In the genomic region with DNA sequence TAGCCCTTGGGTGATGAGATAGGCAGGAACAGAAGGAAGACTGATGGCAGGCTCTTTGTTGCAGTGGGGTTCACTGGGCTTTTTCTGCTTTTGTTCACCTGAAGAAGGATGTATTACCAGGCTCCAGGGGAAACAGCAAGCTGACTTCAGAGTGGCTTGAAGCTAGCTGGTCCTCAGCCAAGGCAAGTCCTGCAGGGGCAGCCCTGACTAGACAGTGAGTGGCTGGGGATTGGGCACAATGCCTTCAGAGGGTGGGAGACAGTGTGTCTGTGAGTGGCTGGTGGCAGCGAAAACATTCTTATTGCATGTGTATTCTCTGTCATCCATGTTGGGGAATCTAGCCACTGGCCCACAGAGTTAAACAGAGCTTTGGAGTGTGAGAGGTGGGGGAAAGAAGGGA, we compare ENCODE assay signal across 11 cellular contexts. TPM values are rescaled to one million over a fixed set of nuclear protein-coding genes. Genes with fewer than 3 reads are reported as not detected.
DNase-seq lines count a peak whose midpoint lies in the region; ATAC-seq and TF ChIP-seq lines count a peak whose summit lies in the region.
"Had no signal": no experiment of that assay in that cellular context is flagged by ENCODE, and none has a peak within 500 bp of the region (broad histone marks: within the 10 kb centered on the region; RNA-seq: fewer than 3 reads in every experiment).

No MANE protein-coding gene starts in this region.

- CTCF ChIA-PET in activated CD8-positive, alpha-beta memory T cell treated with anti-CD3 and anti-CD28 coated beads, Interleukin-2, amount 10 ng/mL, durations not matched to agents 7 days and 5 days (lab: Charles Lee) = interaction anchor here (1.2 to 14.1 kb wide), 14 partner anchors 12 to 283 kb away, joined by 3 to 269 read pairs (median 8); a partner anchor contains a TSS
- CTCF ChIA-PET in RWPE1 (lab: Yijun Ruan, JAX) = interaction anchor here (0.8 to 3.5 kb wide), 4 partner anchors 13 to 167 kb away, joined by 3 to 10 read pairs (median 5); no protein-coding TSS in a partner anchor

- no peak for TF ChIP-seq EP300 in tibial nerve (IDR thresholded peaks at IDR 0.05)

- no peak overlapping the region for H3K4me3 Mint-ChIP-seq in activated CD8-positive, alpha-beta memory T cell treated with anti-CD3 and anti-CD28 coated beads, Interleukin-2, amount 10 ng/mL, durations not matched to agents 7 days and 5 days
- no peak overlapping the region for H3K4me3 Mint-ChIP-seq in glutamatergic neuron (ENCODE audit: unreplicated experiment)

- no peak for TF ChIP-seq CTCF in RWPE1 (conservative IDR thresholded peaks at IDR 0.05; ENCODE audit: low read depth)
- TF ChIP-seq CTCF in glutamatergic neuron (IDR thresholded peaks at IDR 0.05; ENCODE audit: partially characterized antibody, unreplicated experiment) = no peak
- no peak for TF ChIP-seq CTCF in testis (IDR thresholded peaks at IDR 0.05)
- TF ChIP-seq CTCF in tibial nerve (IDR thresholded peaks at IDR 0.05) = no peak

- intact Hi-C loops in testis (cut with DNase I; ENCODE audit: low total_unique reads) = loop anchor here (10.0 kb wide), 1 partner anchor 274 kb away; a partner anchor contains a TSS

- peaks cover 19% of the 10 kb centered on the region for H3K4me1 ChIP-seq in testis
- peaks cover 0 to 43% (median 23%) of the 10 kb centered on the region in 4 donors for H3K4me1 ChIP-seq in tibial nerve

- no peaks in the 10 kb centered on the region for H3K27me3 Mint-ChIP-seq in activated CD8-positive, alpha-beta memory T cell treated with anti-CD3 and anti-CD28 coated beads, Interleukin-2, amount 10 ng/mL, durations not matched to agents 7 days and 5 days
- H3K27me3 Mint-ChIP-seq in glutamatergic neuron (ENCODE audit: unreplicated experiment) = peaks cover 6% of the 10 kb centered on the region
- H3K27me3 Mint-ChIP-seq: activated naive CD4-positive, alpha-beta T cell treated with anti-CD3 and anti-CD28 coated beads, Interleukin-2, amount 50 U/mL, for 24 hours had no signal

- no peak for ATAC-seq in activated CD8-positive, alpha-beta memory T cell treated with anti-CD3 and anti-CD28 coated beads, Interleukin-2, amount 10 ng/mL, durations not matched to agents 7 days and 5 days

- peak overlapping the region; percentile 74 for H3K27ac Mint-ChIP-seq in activated CD8-positive, alpha-beta memory T cell treated with anti-CD3 and anti-CD28 coated beads, Interleukin-2, amount 10 ng/mL, durations not matched to agents 7 days and 5 days
- H3K27ac Mint-ChIP-seq in glutamatergic neuron (ENCODE audit: unreplicated experiment) = peak overlapping the region; percentile 9

- H3K4me3 ChIP-seq in testis (no peak overlapping the region), tibial nerve (no peak overlapping the region)
- H3K4me3 ChIP-seq: thyroid gland had no signal

- no peaks in the 10 kb centered on the region for H3K9me3 Mint-ChIP-seq in activated CD8-positive, alpha-beta memory T cell treated with anti-CD3 and anti-CD28 coated beads, Interleukin-2, amount 10 ng/mL, durations not matched to agents 7 days and 5 days (ENCODE audit: low read depth)
- peaks cover 4% of the 10 kb centered on the region for H3K9me3 Mint-ChIP-seq in glutamatergic neuron (ENCODE audit: unreplicated experiment)
- H3K9me3 Mint-ChIP-seq: activated naive CD4-positive, alpha-beta T cell treated with anti-CD3 and anti-CD28 coated beads, Interleukin-2, amount 50 U/mL, for 24 hours had no signal

- peaks cover 38% of the 10 kb centered on the region for H3K4me1 Mint-ChIP-seq in activated CD8-positive, alpha-beta memory T cell treated with anti-CD3 and anti-CD28 coated beads, Interleukin-2, amount 10 ng/mL, durations not matched to agents 7 days and 5 days
- peaks cover 8% of the 10 kb centered on the region for H3K4me1 Mint-ChIP-seq in glutamatergic neuron (ENCODE audit: low read depth, unreplicated experiment)

- 96 to 100% methylated on average over 1 of the region's 1 CpG for WGBS in testis, 2 donors
- WGBS in tibial nerve, 2 donors = 85 to 100% methylated on average over 1 of the region's 1 CpG

- no peaks in the 10 kb centered on the region for H3K27me3 ChIP-seq in testis
- H3K27me3 ChIP-seq in tibial nerve = no peaks in the 10 kb centered on the region
- H3K27me3 ChIP-seq: thyroid gland had no signal

- POLR2A ChIA-PET in RWPE1 (lab: Yijun Ruan, JAX; ENCODE audit: low non-redundant PET) = no interaction called here

- peak overlapping the region; percentile 95; the same call in 1 of the 2 replicates for H3K27ac ChIP-seq in RWPE1
- no peak overlapping the region for H3K27ac ChIP-seq in testis
- no peak overlapping the region for H3K27ac ChIP-seq in tibial nerve
- H3K27ac ChIP-seq: parathyroid adenoma, thyroid gland had no signal

- H3K36me3 ChIP-seq in testis (ENCODE audit: low read depth, missing control alignments) (no peaks in the 10 kb centered on the region), tibial nerve (peaks cover 0 to 26% (median 0%) of the 10 kb centered on the region in 3 donors)
- H3K36me3 ChIP-seq: thyroid gland had no signal

- TF ChIP-seq POLR2A in testis (IDR thresholded peaks at IDR 0.05) (no peak), tibial nerve (IDR thresholded peaks at IDR 0.05) (no peak)

- no peaks in the 10 kb centered on the region for H3K36me3 Mint-ChIP-seq in activated CD8-positive, alpha-beta memory T cell treated with anti-CD3 and anti-CD28 coated beads, Interleukin-2, amount 10 ng/mL, durations not matched to agents 7 days and 5 days
- H3K36me3 Mint-ChIP-seq in glutamatergic neuron (ENCODE audit: unreplicated experiment) = no peaks in the 10 kb centered on the region
- H3K36me3 Mint-ChIP-seq: activated naive CD4-positive, alpha-beta T cell treated with anti-CD3 and anti-CD28 coated beads, Interleukin-2, amount 50 U/mL, for 24 hours had no signal

- H3K9me3 ChIP-seq in testis (no peaks in the 10 kb centered on the region), tibial nerve (no peaks in the 10 kb centered on the region)
- H3K9me3 ChIP-seq: thyroid gland had no signal

- no peak for DNase-seq in activated CD8-positive, alpha-beta memory T cell treated with anti-CD3 and anti-CD28 coated beads, Interleukin-2, amount 10 ng/mL, durations not matched to agents 7 days and 5 days
- no peak for DNase-seq in activated CD8-positive, alpha-beta memory T cell treated with anti-CD3 and anti-CD28 coated beads, Interleukin-2, amount 50 U/mL, for 4 hours
- DNase-seq in RWPE1 (ENCODE audit: low spot score) (no peak), glutamatergic neuron (no peak), testis (peak; percentile 14), tibial nerve (ENCODE audit: low spot score in 2 of 2) (no peak)
- DNase-seq in stimulated activated CD4-positive, alpha-beta T cell treated with anti-CD3 and anti-CD28 coated beads, Interleukin-4, amount 100 ng/mL, for 24 hours = no peak
- no peak for DNase-seq in NK-92 treated with Interleukin-12 subunit alpha and Interleukin-12 subunit beta, amount 100 ng/mL, for 24 hours (lab: John Stamatoyannopoulos, UW)

RNA-seq across cellular contexts. Expression of a gene that starts 2.3 kb away (rescaled TPM):
- total RNA-seq in activated CD8-positive, alpha-beta memory T cell treated with anti-CD3 and anti-CD28 coated beads, Interleukin-2, amount 10 ng/mL, durations not matched to agents 7 days and 5 days = 10 to 100 TPM; 58.8 to 66.5 TPM
- total RNA-seq in glutamatergic neuron (ENCODE audit: unreplicated experiment) = 13.2 TPM
- 100 to 1,000 TPM; 241 to 251 TPM for total RNA-seq in testis
- 252 TPM for polyA plus RNA-seq in testis (ENCODE audit: insufficient read depth, low read depth, low replicate concordance)
- 10 to 100 TPM; 68.8 to 80.0 (median 73.2) TPM for total RNA-seq in tibial nerve

RNA-seq across cellular contexts. Expression of a gene that starts 38.1 kb away (rescaled TPM):
- total RNA-seq in activated CD8-positive, alpha-beta memory T cell treated with anti-CD3 and anti-CD28 coated beads, Interleukin-2, amount 10 ng/mL, durations not matched to agents 7 days and 5 days = under 1 TPM; 0.52 to 0.55 TPM
- total RNA-seq in glutamatergic neuron (ENCODE audit: unreplicated experiment) (134 TPM), testis (10 to 100 TPM; 16.9 to 34.7 TPM), tibial nerve (1 to 10 TPM in 2 of 4 donors, under 1 TPM in 2; 0.59 to 2.6 (median 0.91) TPM)
- polyA plus RNA-seq in testis (ENCODE audit: insufficient read depth, low read depth, low replicate concordance) = 10.7 TPM

Comparison
In these comparisons a context has a peak if more than half of its experiments do, and no peak if none do; other contexts are left out.
1. RNA of a gene that starts 38.1 kb away (total RNA-seq): 134 TPM in glutamatergic neuron (single experiment) and 16.9 to 34.7 TPM in testis; 0.59 to 2.6 TPM in tibial nerve and 0.52 to 0.55 TPM in activated CD8-positive, alpha-beta memory T cell treated with anti-CD3 and anti-CD28 coated beads, Interleukin-2, amount 10 ng/mL, durations not matched to agents 7 days and 5 days; every median in the first group is over 4 times any median in the second.